ENCODE assay signal across 20 cellular contexts in genomic region chr3:71189480-71189879, GRCh38.
DNase-seq lines count a peak whose midpoint lies in the region; ATAC-seq, FAIRE-seq and TF ChIP-seq lines count a peak whose summit lies in the region.
"Had no signal": no experiment of that assay in that cellular context is flagged by ENCODE, and none has a peak within 500 bp of the region (broad histone marks: within the 10 kb centered on the region; RNA-seq: fewer than 3 reads in every experiment).

No MANE protein-coding gene starts in this region.

- no peak for TF ChIP-seq RAD21 in K562 (CRISPR knock-in tag; conservative IDR thresholded peaks at IDR 0.05 in 1 of 2, IDR thresholded peaks at IDR 0.05 in 1 of 2)

- H2AFZ ChIP-seq in K562 (ENCODE audit: low read depth, low read length), result no peak overlapping the region

- peak overlapping the region; percentile 3; the same call in 1 of the 3 replicates for H3K27ac ChIP-seq in K562 (ENCODE audit: extremely low read depth, low read depth, low read length)
- H3K27ac ChIP-seq: ovary, thoracic aorta had no signal

- no peaks in the 10 kb centered on the region for H3K36me3 ChIP-seq in K562 (ENCODE audit: control insufficient read depth, insufficient read depth, low read length)
- H3K36me3 ChIP-seq: ovary, thoracic aorta had no signal

- no peak overlapping the region for H3K4me2 ChIP-seq in K562 (ENCODE audit: insufficient read depth, low read length)

- peaks cover 5 to 25% of the 10 kb centered on the region in 2 experiments; a peak in 3 of 5 replicates for H3K4me1 ChIP-seq in K562 (replicated peaks in 1 of 2; ENCODE audit: control insufficient read depth in 2 of 2, insufficient read depth in 2 of 2, low read length in 2 of 2)

- CTCF ChIA-PET in activated CD4-positive, alpha-beta memory T cell treated with anti-CD3 and anti-CD28 coated beads for 36 hours (lab: Charles Lee), result no interaction called here
- CTCF ChIA-PET in activated CD4-positive, alpha-beta memory T cell treated with anti-CD3 and anti-CD28 coated beads, Interleukin-2, amount 10 ng/mL, durations not matched to agents 7 days and 5 days (lab: Charles Lee), result no interaction called here
- CTCF ChIA-PET in K562 (lab: Yijun Ruan, JAX; ENCODE audit: low intra/inter-chr PET ratio), result no interaction called here

- no peak overlapping the region for H3K9ac ChIP-seq in K562 (ENCODE audit: insufficient read depth in 1 of 2, low read depth in 2 of 2, low read length in 2 of 2)

- DNase-seq in activated CD4-positive, alpha-beta memory T cell treated with anti-CD3 and anti-CD28 coated beads for 36 hours, result no peak
- DNase-seq in activated CD4-positive, alpha-beta memory T cell treated with anti-CD3 and anti-CD28 coated beads, Interleukin-2, amount 10 ng/mL, durations not matched to agents 7 days and 5 days, result no peak
- DNase-seq in LHCN-M2 (ENCODE audit: low read depth) (peak; percentile 50), K562 (ENCODE audit: extremely low read depth in 1 of 4, low spot score in 3 of 4) (peak in 1 of 4 experiments; percentile 14), renal cortical epithelial cell (ENCODE audit: low read depth) (peak; percentile 37), NCI-H2171 (lab: John Stamatoyannopoulos, UW) (no peak), NCI-H446 treated with DMSO at 0.1 percent for 48 hours (lab: John Stamatoyannopoulos, UW) (no peak)
- DNase-seq: ACHN; activated CD8-positive, alpha-beta memory T cell treated with anti-CD3 and anti-CD28 coated beads, Interleukin-2, amount 50 U/mL, for 4 hours; effector CD8-positive, alpha-beta T cell; foreskin melanocyte; midbrain; NCI-H1930; NCI-H774; ovary; SIG-M5 had no signal

- H3K4me3 Mint-ChIP-seq in activated CD4-positive, alpha-beta memory T cell treated with anti-CD3 and anti-CD28 coated beads for 36 hours, result no peak overlapping the region
- H3K4me3 Mint-ChIP-seq in activated CD4-positive, alpha-beta memory T cell treated with anti-CD3 and anti-CD28 coated beads, Interleukin-2, amount 10 ng/mL, durations not matched to agents 7 days and 5 days, result no peak overlapping the region
- H3K4me3 Mint-ChIP-seq: brain had no signal

- no peaks in the 10 kb centered on the region for H3K9me1 ChIP-seq in K562 (ENCODE audit: control insufficient read depth, insufficient read depth, low read length)

- peak overlapping the region; percentile 84 for H3K27ac Mint-ChIP-seq in activated CD4-positive, alpha-beta memory T cell treated with anti-CD3 and anti-CD28 coated beads for 36 hours
- H3K27ac Mint-ChIP-seq in activated CD4-positive, alpha-beta memory T cell treated with anti-CD3 and anti-CD28 coated beads, Interleukin-2, amount 10 ng/mL, durations not matched to agents 7 days and 5 days, result no peak overlapping the region
- H3K27ac Mint-ChIP-seq: brain had no signal

- H3K27me3 ChIP-seq in K562 (ENCODE audit: control insufficient read depth in 2 of 2, insufficient read depth in 2 of 2, low read length in 2 of 2), result no peaks in the 10 kb centered on the region
- H3K27me3 ChIP-seq: ovary had no signal

- H3K9me3 ChIP-seq in K562 (replicated peaks; ENCODE audit: control insufficient read depth, insufficient read depth, low read depth, low read length), result no peaks in the 10 kb centered on the region
- H3K9me3 ChIP-seq: ovary, thoracic aorta had no signal

- in situ Hi-C loops in K562 (cut with MboI), result no loop called here

- no peak for ATAC-seq in K562
- ATAC-seq in GM19467 (IDR thresholded peaks at IDR 0.05; ENCODE audit: unreplicated experiment), result no peak
- ATAC-seq: HCT116 had no signal

- no TSS peak for BruUV-seq in K562 (replicated peaks; lab: Mats Ljungman, UMichigan)

- no peak for FAIRE-seq in K562 (lab: Jason Lieb, UNC)

- TF ChIP-seq CTCF in K562 (IDR thresholded peaks at IDR 0.05 in 2 of 3, conservative IDR thresholded peaks at IDR 0.05 in 1 of 3; ENCODE audit: insufficient read depth in 2 of 3, low read depth in 1 of 3, low read length in 3 of 3), result no peak

- H3K36me3 Mint-ChIP-seq in activated CD4-positive, alpha-beta memory T cell treated with anti-CD3 and anti-CD28 coated beads for 36 hours, result peaks cover 8% of the 10 kb centered on the region
- no peaks in the 10 kb centered on the region for H3K36me3 Mint-ChIP-seq in activated CD4-positive, alpha-beta memory T cell treated with anti-CD3 and anti-CD28 coated beads, Interleukin-2, amount 10 ng/mL, durations not matched to agents 7 days and 5 days (ENCODE audit: low read depth)
- H3K36me3 Mint-ChIP-seq: brain had no signal

- no peaks in the 10 kb centered on the region for H4K20me1 ChIP-seq in K562 (replicated peaks; ENCODE audit: control insufficient read depth, insufficient read depth, low read length)

- H3K79me2 ChIP-seq in K562 (ENCODE audit: control insufficient read depth, insufficient read depth, low read length), result no peaks in the 10 kb centered on the region

- no peaks in the 10 kb centered on the region for H3K27me3 Mint-ChIP-seq in activated CD4-positive, alpha-beta memory T cell treated with anti-CD3 and anti-CD28 coated beads for 36 hours
- no peaks in the 10 kb centered on the region for H3K27me3 Mint-ChIP-seq in activated CD4-positive, alpha-beta memory T cell treated with anti-CD3 and anti-CD28 coated beads, Interleukin-2, amount 10 ng/mL, durations not matched to agents 7 days and 5 days
- H3K27me3 Mint-ChIP-seq: brain had no signal

- intact Hi-C loops in activated CD4-positive, alpha-beta memory T cell treated with anti-CD3 and anti-CD28 coated beads for 36 hours (cut with micrococcal nuclease), result loop anchor here (1.0 to 2.0 kb wide), 2 partner anchors 37 to 59 kb away; no protein-coding TSS in a partner anchor
- intact Hi-C loops in K562 (cut with micrococcal nuclease), result no loop called here

- POLR2A ChIA-PET in activated CD4-positive, alpha-beta memory T cell treated with anti-CD3 and anti-CD28 coated beads for 36 hours (lab: Charles Lee), result no interaction called here
- POLR2A ChIA-PET in activated CD4-positive, alpha-beta memory T cell treated with anti-CD3 and anti-CD28 coated beads, Interleukin-2, amount 10 ng/mL, durations not matched to agents 7 days and 5 days (lab: Charles Lee), result no interaction called here
- POLR2A ChIA-PET in K562 (lab: Yijun Ruan, JAX), result interaction anchor here (0.6 to 1.0 kb wide), 4 partner anchors 18 to 393 kb away, joined by 3 read pairs; no protein-coding TSS in a partner anchor

- 71% methylated on average over 1 of the region's 1 CpG for WGBS in K562 (ENCODE audit: insufficient coverage, low coverage, missing lambda C conversion rate)

- peaks cover 82% of the 10 kb centered on the region for H3K4me1 Mint-ChIP-seq in activated CD4-positive, alpha-beta memory T cell treated with anti-CD3 and anti-CD28 coated beads for 36 hours (ENCODE audit: low read depth)
- peaks cover 23% of the 10 kb centered on the region for H3K4me1 Mint-ChIP-seq in activated CD4-positive, alpha-beta memory T cell treated with anti-CD3 and anti-CD28 coated beads, Interleukin-2, amount 10 ng/mL, durations not matched to agents 7 days and 5 days

- no peak for TF ChIP-seq POLR2A in K562 (conservative IDR thresholded peaks at IDR 0.05)

- no peak overlapping the region for H3K4me3 ChIP-seq in K562
- H3K4me3 ChIP-seq: ovary, thoracic aorta had no signal

- no peaks in the 10 kb centered on the region for H3K9me3 Mint-ChIP-seq in activated CD4-positive, alpha-beta memory T cell treated with anti-CD3 and anti-CD28 coated beads for 36 hours
- no peaks in the 10 kb centered on the region for H3K9me3 Mint-ChIP-seq in activated CD4-positive, alpha-beta memory T cell treated with anti-CD3 and anti-CD28 coated beads, Interleukin-2, amount 10 ng/mL, durations not matched to agents 7 days and 5 days
- H3K9me3 Mint-ChIP-seq: brain had no signal

- no peak for TF ChIP-seq EP300 in K562 (IDR thresholded peaks at IDR 0.05; ENCODE audit: low read length)

TF ChIP-seq in K562, 482 proteins besides CTCF, POLR2A, EP300 and RAD21:
- TF ChIP-seq ZNF316 (IDR thresholded peaks at IDR 0.05) (peak; percentile 88), PKNOX1 (IDR thresholded peaks at IDR 0.05) (peak; percentile 39; the same call in 1 of the 2 replicates), C11orf30 (IDR thresholded peaks at IDR 0.05; ENCODE audit: low read depth) (peak; percentile 53; the same call in 1 of the 2 replicates), CHD1 (IDR thresholded peaks at IDR 0.05; ENCODE audit: low read length) (no peak), NFE2 (IDR thresholded peaks at IDR 0.05; ENCODE audit: low read depth) (peak; percentile 71), MAFG (tag; conservative IDR thresholded peaks at IDR 0.05) (peak; percentile 73), ZFP1 (CRISPR knock-in tag; IDR thresholded peaks at IDR 0.05) (no peak), GTF2A2 (tag; IDR thresholded peaks at IDR 0.05) (no peak), ATF3 (IDR thresholded peaks at IDR 0.05) (0 out of 2 replicates have a peak, but pooled peaks have one; percentile 16), ATF3 (CRISPR knock-in tag; conservative IDR thresholded peaks at IDR 0.05) (no peak), POLR3G (IDR thresholded peaks at IDR 0.05; ENCODE audit: extremely low read depth, insufficient read length, insufficient replicate concordance) (no peak)

Comparison
In these comparisons a context has a peak if more than half of its experiments do, and no peak if none do; other contexts are left out.
1. DNase-seq: peak in LHCN-M2 (single experiment) and renal cortical epithelial cell (single experiment); none in activated CD4-positive, alpha-beta memory T cell treated with anti-CD3 and anti-CD28 coated beads for 36 hours (single experiment), activated CD4-positive, alpha-beta memory T cell treated with anti-CD3 and anti-CD28 coated beads, Interleukin-2, amount 10 ng/mL, durations not matched to agents 7 days and 5 days (single experiment), NCI-H2171 (single experiment) and NCI-H446 treated with DMSO at 0.1 percent for 48 hours (single experiment).